In the genomic region with DNA sequence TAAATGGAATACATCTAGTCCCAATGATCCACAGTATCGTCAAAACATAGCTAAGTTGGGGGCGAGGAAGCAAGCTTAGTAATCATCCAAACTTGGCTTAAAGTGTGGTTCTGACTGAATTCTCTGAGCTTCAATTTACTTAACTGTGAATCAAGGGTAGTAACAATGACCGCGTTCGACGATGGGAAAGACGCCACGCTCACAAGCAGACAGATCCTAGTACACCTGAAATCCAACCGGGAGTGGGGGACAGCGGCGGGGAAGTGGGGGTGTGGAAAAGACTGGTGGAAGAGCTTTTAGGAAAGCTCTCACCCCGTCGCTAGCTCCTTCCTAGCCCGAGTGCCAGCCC, we compare ENCODE assay signal across 8 cellular contexts. TPM values are rescaled to one million over a fixed set of nuclear protein-coding genes. Genes with fewer than 3 reads are reported as not detected.
A peak's percentile ranks its signal among the peaks of the same experiment; 100 is the strongest.
DNase-seq lines count a peak whose midpoint lies in the region; ATAC-seq and TF ChIP-seq lines count a peak whose summit lies in the region.

No MANE protein-coding gene starts in this region.

- peaks cover 42% of the 10 kb centered on the region for H3K79me2 ChIP-seq in parathyroid adenoma

- H3K36me3 ChIP-seq in Peyer's patch, result no peaks in the 10 kb centered on the region
- H3K36me3 ChIP-seq in parathyroid adenoma (ENCODE audit: control insufficient read depth, insufficient read depth, low read length), result no peaks in the 10 kb centered on the region

- peak overlapping the region; percentile 73 for H3K4me2 ChIP-seq in parathyroid adenoma (ENCODE audit: low read length)

- H3K4me3 ChIP-seq in AG09309 (ENCODE audit: control insufficient read depth, low read depth, low read length), result peak overlapping the region; percentile 84
- H3K4me3 ChIP-seq in Peyer's patch, result peak overlapping the region; percentile 64 to 79 (median 70)
- H3K4me3 ChIP-seq in epithelial cell of proximal tubule (ENCODE audit: low read depth, low read length), result peak overlapping the region; percentile 77
- peak overlapping the region; percentile 86 for H3K4me3 ChIP-seq in parathyroid adenoma (ENCODE audit: low read depth, low read length)

- H3K27me3 ChIP-seq in Peyer's patch (no peaks in the 10 kb centered on the region), parathyroid adenoma (ENCODE audit: control insufficient read depth, insufficient read depth, low read length) (no peaks in the 10 kb centered on the region)

- H3K9me3 ChIP-seq in Peyer's patch, result no peaks in the 10 kb centered on the region
- H3K9me3 ChIP-seq in parathyroid adenoma (ENCODE audit: control insufficient read depth, low read length), result no peaks in the 10 kb centered on the region

- TF ChIP-seq POLR2A in Peyer's patch (IDR thresholded peaks at IDR 0.05), result no peak

- no peak for TF ChIP-seq CTCF in AG09309 (IDR thresholded peaks at IDR 0.05; ENCODE audit: control insufficient read depth, insufficient read depth, low read depth, low read length, missing control alignments)
- no peak for TF ChIP-seq CTCF in Peyer's patch (IDR thresholded peaks at IDR 0.05)
- no peak for TF ChIP-seq CTCF in epithelial cell of proximal tubule (conservative IDR thresholded peaks at IDR 0.05; ENCODE audit: low read depth, low read length)
- TF ChIP-seq CTCF in parathyroid adenoma (IDR thresholded peaks at IDR 0.05), result no peak

- peak; percentile 49 for ATAC-seq in GM19438 (IDR thresholded peaks at IDR 0.05; ENCODE audit: low read depth, unreplicated experiment)

- no peak for DNase-seq in AG09309 (ENCODE audit: low read depth)
- no peak for DNase-seq in Peyer's patch
- peak; percentile 13 for DNase-seq in epithelial cell of proximal tubule (ENCODE audit: low read depth)
- no peak for DNase-seq in middle frontal gyrus (ENCODE audit: extremely low spot score, low spot score)
- DNase-seq in 8988T, result no peak
- DNase-seq in AG08396 (ENCODE audit: low spot score), result no peak

- H3K4me1 ChIP-seq in Peyer's patch (peaks cover 0 to 16% (median 0%) of the 10 kb centered on the region in 4 donors), parathyroid adenoma (peaks cover 4% of the 10 kb centered on the region)

- H2AFZ ChIP-seq in parathyroid adenoma, result peak overlapping the region; percentile 99

- H3K27ac ChIP-seq in Peyer's patch (peak overlapping the region; percentile 71 to 84 (median 80)), parathyroid adenoma (peak overlapping the region; percentile 89)

- H3K9ac ChIP-seq in parathyroid adenoma, result peak overlapping the region; percentile 32

RNA-seq across cellular contexts. Expression of gene COX16, which starts 0.4 kb away (rescaled TPM):
- total RNA-seq in Peyer's patch (10 to 100 TPM; 15.4 to 48.7 (median 25.9) TPM), epithelial cell of proximal tubule (39.8 and 41.8 TPM in 2 replicates)

RNA-seq across cellular contexts. Expression of gene SYNJ2BP, which starts 57.8 kb away (rescaled TPM):
- total RNA-seq in Peyer's patch, result 10 to 100 TPM; 34.4 to 40.2 (median 38.9) TPM
- total RNA-seq in epithelial cell of proximal tubule, result 10.7 and 13.1 TPM in 2 replicates
